In genomic region chr11:102476812-102477211, GRCh38 we compare ENCODE assay signal across 8 cellular contexts. TPM values are rescaled to one million over a fixed set of nuclear protein-coding genes. Genes with fewer than 3 reads are reported as not detected.
DNase-seq lines count a peak whose midpoint lies in the region; ATAC-seq and TF ChIP-seq lines count a peak whose summit lies in the region.

No MANE protein-coding gene starts in this region.

- no peaks in the 10 kb centered on the region for H3K36me3 Mint-ChIP-seq in endothelial cell (ENCODE audit: low read depth, unreplicated experiment)
- H3K36me3 Mint-ChIP-seq in stimulated activated memory B cell treated with anti-CD40 and anti-IgM and Interleukin-4, amounts not matched to agents 10 μg/mL and 1 μg/mL and 100 μg/mL, for 72 hours: no peaks in the 10 kb centered on the region

- H3K4me3 ChIP-seq in Peyer's patch: no peak overlapping the region
- no peak overlapping the region for H3K4me3 ChIP-seq in H7 (ENCODE audit: insufficient read depth, low read depth, low read length)

- DNase-seq in Peyer's patch: peak in 2 of 3 donors; percentile 63 to 83
- peak; percentile 11 for DNase-seq in endothelial cell (ENCODE audit: low spot score)
- no peak for DNase-seq in DMS114 treated with DMSO at 0.1 percent for 48 hours (lab: John Stamatoyannopoulos, UW; ENCODE audit: unreplicated experiment)
- no peak for DNase-seq in 8988T
- DNase-seq in H7: no peak

- H3K9me3 Mint-ChIP-seq in endothelial cell (ENCODE audit: unreplicated experiment): no peaks in the 10 kb centered on the region
- no peaks in the 10 kb centered on the region for H3K9me3 Mint-ChIP-seq in stimulated activated memory B cell treated with anti-CD40 and anti-IgM and Interleukin-4, amounts not matched to agents 10 μg/mL and 1 μg/mL and 100 μg/mL, for 72 hours

- peak overlapping the region in 3 of 4 donors; percentile 9 to 56 (median 43) for H3K27ac ChIP-seq in Peyer's patch

- no peaks in the 10 kb centered on the region for H3K27me3 Mint-ChIP-seq in endothelial cell (ENCODE audit: unreplicated experiment)
- peaks cover 9% of the 10 kb centered on the region for H3K27me3 Mint-ChIP-seq in stimulated activated memory B cell treated with anti-CD40 and anti-IgM and Interleukin-4, amounts not matched to agents 10 μg/mL and 1 μg/mL and 100 μg/mL, for 72 hours

- no peaks in the 10 kb centered on the region for H3K27me3 ChIP-seq in Peyer's patch
- no peaks in the 10 kb centered on the region for H3K27me3 ChIP-seq in H7 (ENCODE audit: control insufficient read depth, insufficient read depth, low read length)

- no peaks in the 10 kb centered on the region for H3K9me3 ChIP-seq in Peyer's patch

- ATAC-seq in GM18505 (IDR thresholded peaks at IDR 0.05; ENCODE audit: unreplicated experiment) (peak; percentile 38), HG02885 (IDR thresholded peaks at IDR 0.05; ENCODE audit: poor library complexity, unreplicated experiment) (peak; percentile 30)
- no peak for ATAC-seq in stimulated activated memory B cell treated with anti-CD40 and anti-IgM and Interleukin-4, amounts not matched to agents 10 μg/mL and 1 μg/mL and 100 μg/mL, for 72 hours

- no peak overlapping the region for H3K4me3 Mint-ChIP-seq in endothelial cell (ENCODE audit: unreplicated experiment)
- H3K4me3 Mint-ChIP-seq in stimulated activated memory B cell treated with anti-CD40 and anti-IgM and Interleukin-4, amounts not matched to agents 10 μg/mL and 1 μg/mL and 100 μg/mL, for 72 hours: no peak overlapping the region

- no peak for TF ChIP-seq POLR2A in GM18505 (IDR thresholded peaks at IDR 0.05; ENCODE audit: borderline replicate concordance, extremely low read depth, insufficient read depth, insufficient read length)
- no peak for TF ChIP-seq POLR2A in Peyer's patch (IDR thresholded peaks at IDR 0.05)

- peaks cover 0 to 15% (median 4%) of the 10 kb centered on the region in 4 donors for H3K4me1 ChIP-seq in Peyer's patch

- peaks cover 14% of the 10 kb centered on the region for H3K4me1 Mint-ChIP-seq in endothelial cell (ENCODE audit: unreplicated experiment)
- H3K4me1 Mint-ChIP-seq in stimulated activated memory B cell treated with anti-CD40 and anti-IgM and Interleukin-4, amounts not matched to agents 10 μg/mL and 1 μg/mL and 100 μg/mL, for 72 hours: peaks cover 30% of the 10 kb centered on the region

- no peaks in the 10 kb centered on the region for H3K36me3 ChIP-seq in Peyer's patch
- H3K36me3 ChIP-seq in H7 (replicated peaks; ENCODE audit: control insufficient read depth, insufficient read depth, low read length): no peaks in the 10 kb centered on the region

- TF ChIP-seq CTCF in Peyer's patch (IDR thresholded peaks at IDR 0.05) (no peak), endothelial cell (IDR thresholded peaks at IDR 0.05; ENCODE audit: unreplicated experiment) (no peak)

- H3K27ac Mint-ChIP-seq in endothelial cell (ENCODE audit: unreplicated experiment): peak overlapping the region; percentile 62
- H3K27ac Mint-ChIP-seq in stimulated activated memory B cell treated with anti-CD40 and anti-IgM and Interleukin-4, amounts not matched to agents 10 μg/mL and 1 μg/mL and 100 μg/mL, for 72 hours: peak overlapping the region; percentile 9

RNA-seq across cellular contexts. Expression of gene TMEM123, which starts 24.2 kb away (rescaled TPM):
- 10 to 100 TPM; 36.1 to 78.4 (median 54.5) TPM for total RNA-seq in Peyer's patch
- 142 TPM for total RNA-seq in endothelial cell (ENCODE audit: unreplicated experiment)
- total RNA-seq in H7 (2014; rRNA removed; shearing (Covaris generic)): 73.7 and 113 TPM in 2 replicates

RNA-seq across cellular contexts. Expression of gene MMP7, which starts 53.7 kb away (rescaled TPM):
- total RNA-seq in Peyer's patch: 1 to 10 TPM in 1 of 4 donors, not detected in 3; 1.1 TPM
- not detected for total RNA-seq in endothelial cell (ENCODE audit: unreplicated experiment)
- not detected in 2 replicates for total RNA-seq in H7 (2014; rRNA removed; shearing (Covaris generic))

Comparison
In these comparisons a context has a peak if more than half of its experiments do, and no peak if none do; other contexts are left out.
1. DNase-seq: peak in Peyer's patch (2 of 3) and endothelial cell (single experiment); none in DMS114 treated with DMSO at 0.1 percent for 48 hours (single experiment), 8988T (single experiment) and H7 (single experiment).